ENCODE assay signal across 19 cellular contexts in genomic region chr6:165183496-165184140, GRCh38.
DNase-seq lines count a peak whose midpoint lies in the region; ATAC-seq and TF ChIP-seq lines count a peak whose summit lies in the region.
"Had no signal": no experiment of that assay in that cellular context is flagged by ENCODE, and none has a peak within 500 bp of the region (broad histone marks: within the 10 kb centered on the region; RNA-seq: fewer than 3 reads in every experiment).

No MANE protein-coding gene starts in this region.

- POLR2A ChIA-PET in RWPE1 (lab: Yijun Ruan, JAX; ENCODE audit: low non-redundant PET): no interaction called here

- no peak overlapping the region for H3K4me3 ChIP-seq in GM23248
- H3K4me3 ChIP-seq in smooth muscle cell: no peak overlapping the region

- H3K4me1 ChIP-seq in GM23248 (ENCODE audit: insufficient read depth) (peaks cover 53% of the 10 kb centered on the region), smooth muscle cell (ENCODE audit: low read depth) (no peaks in the 10 kb centered on the region)
- H3K4me1 ChIP-seq: Caco-2 had no signal

- H3K4me2 ChIP-seq in GM23248 (ENCODE audit: unreplicated experiment) (no peak overlapping the region), smooth muscle cell (peak overlapping the region; percentile 41)

- H4K20me1 ChIP-seq in GM23248 (ENCODE audit: insufficient read depth): no peaks in the 10 kb centered on the region
- H4K20me1 ChIP-seq in smooth muscle cell (ENCODE audit: low read depth): no peaks in the 10 kb centered on the region

- CTCF ChIA-PET in RWPE1 (lab: Yijun Ruan, JAX): no interaction called here

- no peaks in the 10 kb centered on the region for H3K9me3 ChIP-seq in GM23248 (ENCODE audit: low read depth)
- no peaks in the 10 kb centered on the region for H3K9me3 ChIP-seq in smooth muscle cell (replicated peaks; ENCODE audit: low read depth)
- H3K9me3 ChIP-seq: Caco-2 had no signal

- peak overlapping the region; percentile 79 for H3K27ac ChIP-seq in GM23248
- peak overlapping the region; percentile 48; the same call in 1 of the 2 replicates for H3K27ac ChIP-seq in RWPE1
- no peak overlapping the region for H3K27ac ChIP-seq in smooth muscle cell (ENCODE audit: low read depth)

- H3K79me2 ChIP-seq in GM23248 (ENCODE audit: insufficient read depth): no peaks in the 10 kb centered on the region
- no peaks in the 10 kb centered on the region for H3K79me2 ChIP-seq in smooth muscle cell (ENCODE audit: low read depth)

- no peak for DNase-seq in GM23248
- no peak for DNase-seq in RWPE1 (ENCODE audit: low spot score)
- peak; percentile 50 for DNase-seq in cerebellum (ENCODE audit: low spot score)
- DNase-seq in smooth muscle cell (lab: John Stamatoyannopoulos, UW; ENCODE audit: unreplicated experiment): no peak
- DNase-seq in SKM-1 treated with dmso at 0.1 percent for 144 hours (lab: John Stamatoyannopoulos, UW; ENCODE audit: unreplicated experiment): no peak
- no peak for DNase-seq in Ammon's horn (ENCODE audit: low spot score)
- DNase-seq: ACHN, AML-193, Caco-2, H9, KG1, NCI-H1105, NCI-H187, NCI-H226, NCI-H524 treated with DMSO at 0.1 percent for 48 hours, Right ventricle myocardium superior had no signal

- ATAC-seq in esophagus mucosa: no peak
- ATAC-seq: HepG2, SK-N-SH treated with all-trans-retinoic acid at 6 μM for 48 hours had no signal

- WGBS in GM23248 (ENCODE audit: low coverage in 1 of 2, low lambda C conversion rate in 2 of 2, missing lambda C conversion rate in 2 of 2), 2 experiments: 87 to 89% methylated on average over 5 of the region's 5 CpGs
- 59% methylated on average over 5 of the region's 5 CpGs for WGBS in smooth muscle cell (ENCODE audit: low lambda C conversion rate)

- H3K27me3 ChIP-seq in GM23248 (replicated peaks; ENCODE audit: insufficient read depth) (no peaks in the 10 kb centered on the region), smooth muscle cell (ENCODE audit: low read depth) (no peaks in the 10 kb centered on the region)

- no peak overlapping the region; the same call in 1 of the 2 replicates for H3K9ac ChIP-seq in GM23248
- H3K9ac ChIP-seq in smooth muscle cell (ENCODE audit: low read depth): no peak overlapping the region

- in situ Hi-C loops in GM23248 (cut with MboI): no loop called here

- H3F3A ChIP-seq in GM23248 (ENCODE audit: insufficient read depth) (peaks cover 48% of the 10 kb centered on the region), smooth muscle cell (ENCODE audit: low read depth) (no peaks in the 10 kb centered on the region)

- H3K36me3 ChIP-seq in GM23248 (ENCODE audit: low read depth): no peaks in the 10 kb centered on the region
- H3K36me3 ChIP-seq in smooth muscle cell (ENCODE audit: low read depth): no peaks in the 10 kb centered on the region

- TF ChIP-seq CTCF in RWPE1 (conservative IDR thresholded peaks at IDR 0.05; ENCODE audit: low read depth) (no peak), smooth muscle cell (IDR thresholded peaks at IDR 0.05; ENCODE audit: borderline replicate concordance, insufficient read depth, poor library complexity, severe bottlenecking) (no peak)

- H3K9me2 ChIP-seq in GM23248 (ENCODE audit: insufficient read depth): no peaks in the 10 kb centered on the region

- H2AFZ ChIP-seq in GM23248 (no peak overlapping the region; the same call in 1 of the 2 replicates), smooth muscle cell (ENCODE audit: low read depth) (no peak overlapping the region)
